26 cellular contexts compared by ENCODE assay signal in genomic region chr2:64367868-64368267, GRCh38.
"Had no signal": no experiment of that assay in that cellular context is flagged by ENCODE, and none has a peak within 500 bp of the region (broad histone marks: within the 10 kb centered on the region; RNA-seq: fewer than 3 reads in every experiment).

No MANE protein-coding gene starts in this region.

- H3K9me3 Mint-ChIP-seq: activated CD4-positive, alpha-beta T cell treated with anti-CD3 and anti-CD28 coated beads, Interleukin-2, amount 10 ng/mL, durations not matched to agents 7 days and 5 days; activated naive CD4-positive, alpha-beta T cell treated with anti-CD3 and anti-CD28 coated beads, Interleukin-2, amount 10 ng/mL, durations not matched to agents 7 days and 5 days; activated naive CD4-positive, alpha-beta T cell treated with anti-CD3 and anti-CD28 coated beads, Interleukin-2, amount 50 U/mL, for 72 hours; activated T-helper 1 cell treated with anti-CD3 and anti-CD28 coated beads, Interleukin-12 subunit alpha, Interleukin-12 subunit beta, Interleukin-2, Interleukin-4 antibody, amounts not matched to agents 30 ng/mL and 10 ng/mL and 1 ng/mL, durations not matched to agents 14 hours and 24 hours and 36 hours; central memory CD8-positive, alpha-beta T cell had no signal

- H3K4me1 Mint-ChIP-seq: activated CD4-positive, alpha-beta memory T cell treated with anti-CD3 and anti-CD28 coated beads, Interleukin-2, amount 10 ng/mL, durations not matched to agents 7 days and 5 days; activated CD4-positive, alpha-beta T cell treated with anti-CD3 and anti-CD28 coated beads, Interleukin-2, amount 10 ng/mL, durations not matched to agents 7 days and 5 days; activated naive CD4-positive, alpha-beta T cell treated with anti-CD3 and anti-CD28 coated beads, Interleukin-2, amount 10 ng/mL, durations not matched to agents 7 days and 5 days; activated naive CD8-positive, alpha-beta T cell treated with anti-CD3 and anti-CD28 coated beads, Interleukin-2, amount 10 ng/mL, durations not matched to agents 7 days and 5 days; central memory CD8-positive, alpha-beta T cell had no signal

- ATAC-seq: activated naive CD4-positive, alpha-beta T cell treated with anti-CD3 and anti-CD28 coated beads, Interleukin-2, amount 50 U/mL, for 72 hours; gastroesophageal sphincter had no signal

- H3K27ac Mint-ChIP-seq: activated CD4-positive, alpha-beta memory T cell treated with anti-CD3 and anti-CD28 coated beads, Interleukin-2, amount 10 ng/mL, durations not matched to agents 7 days and 5 days; activated CD4-positive, alpha-beta T cell treated with anti-CD3 and anti-CD28 coated beads, Interleukin-2, amount 10 ng/mL, durations not matched to agents 7 days and 5 days; activated naive CD4-positive, alpha-beta T cell treated with anti-CD3 and anti-CD28 coated beads, Interleukin-2, amount 10 ng/mL, durations not matched to agents 7 days and 5 days; activated naive CD4-positive, alpha-beta T cell treated with anti-CD3 and anti-CD28 coated beads, Interleukin-2, amount 50 U/mL, for 72 hours; activated naive CD8-positive, alpha-beta T cell treated with anti-CD3 and anti-CD28 coated beads, Interleukin-2, amount 10 ng/mL, durations not matched to agents 7 days and 5 days; activated T-helper 1 cell treated with anti-CD3 and anti-CD28 coated beads, Interleukin-12 subunit alpha, Interleukin-12 subunit beta, Interleukin-2, Interleukin-4 antibody, amounts not matched to agents 30 ng/mL and 10 ng/mL and 1 ng/mL, durations not matched to agents 14 hours and 24 hours and 36 hours; brain had no signal

- H3K36me3 ChIP-seq: ascending aorta, breast epithelium, cardiac muscle cell, esophagus squamous epithelium, gastroesophageal sphincter had no signal

- H3K27ac ChIP-seq: ascending aorta, cardiac muscle cell, epithelial cell of prostate, esophagus squamous epithelium, gastroesophageal sphincter had no signal

- H3K9me3 ChIP-seq: ascending aorta, breast epithelium, esophagus squamous epithelium, gastroesophageal sphincter had no signal

- H3K36me3 Mint-ChIP-seq: activated naive CD4-positive, alpha-beta T cell treated with anti-CD3 and anti-CD28 coated beads, Interleukin-2, amount 10 ng/mL, durations not matched to agents 7 days and 5 days; activated naive CD4-positive, alpha-beta T cell treated with anti-CD3 and anti-CD28 coated beads, Interleukin-2, amount 50 U/mL, for 72 hours; activated naive CD8-positive, alpha-beta T cell treated with anti-CD3 and anti-CD28 coated beads, Interleukin-2, amount 10 ng/mL, durations not matched to agents 7 days and 5 days; brain had no signal

- H3K4me1 ChIP-seq: ascending aorta, breast epithelium, gastroesophageal sphincter had no signal

- DNase-seq: activated CD4-positive, alpha-beta memory T cell treated with anti-CD3 and anti-CD28 coated beads, Interleukin-2, amount 10 ng/mL, durations not matched to agents 7 days and 5 days; activated CD4-positive, alpha-beta T cell treated with anti-CD3 and anti-CD28 coated beads for 1 hour; activated CD4-positive, alpha-beta T cell treated with anti-CD3 and anti-CD28 coated beads for 4 hours; activated CD4-positive, alpha-beta T cell treated with anti-CD3 and anti-CD28 coated beads, Interleukin-2, amount 10 ng/mL, durations not matched to agents 7 days and 5 days; activated CD4-positive, alpha-beta T cell treated with anti-CD3 and anti-CD28 coated beads, Interleukin-2, amount 50 U/mL, for 4 hours; activated CD8-positive, alpha-beta memory T cell treated with anti-CD3 and anti-CD28 coated beads for 24 hours; activated gamma-delta T cell; activated naive CD4-positive, alpha-beta T cell; activated naive CD4-positive, alpha-beta T cell treated with anti-CD3 and anti-CD28 coated beads, Interleukin-2, amount 10 ng/mL, durations not matched to agents 7 days and 5 days; activated naive CD8-positive, alpha-beta T cell treated with anti-CD3 and anti-CD28 coated beads, Interleukin-2, amount 10 ng/mL, durations not matched to agents 7 days and 5 days; activated T-cell treated with anti-CD3 and anti-CD28 coated beads, Interleukin-2, amount 50 U/mL, for 48 hours; cortex of kidney; dermis blood vessel endothelial cell; effector CD8-positive, alpha-beta T cell; esophagus squamous epithelium; foreskin melanocyte; T-helper 2 cell had no signal

- H3K4me3 ChIP-seq: ascending aorta, breast epithelium, cardiac muscle cell, esophagus squamous epithelium, gastroesophageal sphincter had no signal

- H3K4me3 Mint-ChIP-seq: activated CD4-positive, alpha-beta memory T cell treated with anti-CD3 and anti-CD28 coated beads, Interleukin-2, amount 10 ng/mL, durations not matched to agents 7 days and 5 days; activated CD4-positive, alpha-beta T cell treated with anti-CD3 and anti-CD28 coated beads, Interleukin-2, amount 10 ng/mL, durations not matched to agents 7 days and 5 days; activated naive CD4-positive, alpha-beta T cell treated with anti-CD3 and anti-CD28 coated beads, Interleukin-2, amount 10 ng/mL, durations not matched to agents 7 days and 5 days; activated naive CD8-positive, alpha-beta T cell treated with anti-CD3 and anti-CD28 coated beads, Interleukin-2, amount 10 ng/mL, durations not matched to agents 7 days and 5 days; activated T-helper 1 cell treated with anti-CD3 and anti-CD28 coated beads, Interleukin-12 subunit alpha, Interleukin-12 subunit beta, Interleukin-2, Interleukin-4 antibody, amounts not matched to agents 30 ng/mL and 10 ng/mL and 1 ng/mL, durations not matched to agents 14 hours and 24 hours and 36 hours; brain; central memory CD8-positive, alpha-beta T cell had no signal

- H3K27me3 ChIP-seq: ascending aorta, breast epithelium, esophagus squamous epithelium had no signal
